Comparison of ENCODE assay signal across 1 cellular context in genomic region chr2:26033769-26034596, GRCh38.
TF ChIP-seq lines count a peak whose summit lies in the region.

Gene RAB10 (plus strand): TSS chr2:26034084. CDS start chr2:26034609, 525 bp downstream.

TF ChIP-seq in GM12878, 131 proteins besides CTCF, POLR2A, EP300 and RAD21 (continued from another document):
- TF ChIP-seq NKRF (conservative IDR thresholded peaks at IDR 0.05): peak; percentile 87
- TF ChIP-seq RB1 (IDR thresholded peaks at IDR 0.05; ENCODE audit: borderline replicate concordance): peak; percentile 93; the same call in 1 of the 2 replicates
- TF ChIP-seq ETV6 (conservative IDR thresholded peaks at IDR 0.05 in 1 of 2, IDR thresholded peaks at IDR 0.05 in 1 of 2; ENCODE audit: borderline replicate concordance in 1 of 2, low read depth in 1 of 2): no peak
- peak; percentile 35 for TF ChIP-seq SIX5 (IDR thresholded peaks at IDR 0.05; ENCODE audit: low read depth, low read length, severe bottlenecking)
- peak; percentile 87 for TF ChIP-seq SMAD5 (IDR thresholded peaks at IDR 0.05; ENCODE audit: low read depth)
- TF ChIP-seq WRNIP1 (IDR thresholded peaks at IDR 0.05; ENCODE audit: borderline replicate concordance, low read depth, low read length): peak; percentile 64; the same call in 1 of the 2 replicates
- TF ChIP-seq ZZZ3 (IDR thresholded peaks at IDR 0.05; ENCODE audit: control insufficient read depth, insufficient read length, low read depth): no peak
- peak; percentile 63; the same call in 1 of the 2 replicates for TF ChIP-seq NR2F1 (conservative IDR thresholded peaks at IDR 0.05)
- TF ChIP-seq YY1 (IDR thresholded peaks at IDR 0.05; ENCODE audit: low read depth, low read length): peak; percentile 92
- TF ChIP-seq IKZF2 (IDR thresholded peaks at IDR 0.05): peak; percentile 75 to 76
- TF ChIP-seq BHLHE40 (IDR thresholded peaks at IDR 0.05; ENCODE audit: borderline replicate concordance in 1 of 2, low read depth in 2 of 2, low read length in 1 of 2): peak in 1 of 2 experiments; percentile 80; a peak in 3 of 4 replicates
- TF ChIP-seq SREBF1 (IDR thresholded peaks at IDR 0.05; ENCODE audit: low read length): no peak
- peak; percentile 52; the same call in 1 of the 2 replicates for TF ChIP-seq ASH2L (IDR thresholded peaks at IDR 0.05; ENCODE audit: borderline replicate concordance, low read depth)
- TF ChIP-seq IKZF1 (conservative IDR thresholded peaks at IDR 0.05): peak; percentile 97
- TF ChIP-seq RFX5 (IDR thresholded peaks at IDR 0.05; ENCODE audit: low read depth, low read length): no peak
- TF ChIP-seq FOXK2 (IDR thresholded peaks at IDR 0.05): 0 out of 2 replicates have a peak, but pooled peaks have one; percentile 50
- TF ChIP-seq BCLAF1 (IDR thresholded peaks at IDR 0.05): 0 out of 2 replicates have a peak, but pooled peaks have one; percentile 13
- no peak for TF ChIP-seq SKIL (IDR thresholded peaks at IDR 0.05; ENCODE audit: low read depth, poor library complexity, severe bottlenecking)
- peak; percentile 90 for TF ChIP-seq NBN (IDR thresholded peaks at IDR 0.05)
- TF ChIP-seq ZNF207 (IDR thresholded peaks at IDR 0.05; ENCODE audit: borderline replicate concordance): peak; percentile 96; the same call in 1 of the 2 replicates
- no peak for TF ChIP-seq CHD4 (IDR thresholded peaks at IDR 0.05)
- peak; percentile 17; the same call in 1 of the 2 replicates for TF ChIP-seq MXI1 (IDR thresholded peaks at IDR 0.05; ENCODE audit: low read depth, low read length)
- TF ChIP-seq SMARCA5 (IDR thresholded peaks at IDR 0.05): peak; percentile 80
- no peak for TF ChIP-seq MTA3 (IDR thresholded peaks at IDR 0.05; ENCODE audit: borderline replicate concordance, low read length)
- TF ChIP-seq MLLT1 (IDR thresholded peaks at IDR 0.05): peak; percentile 76
